8 cellular contexts compared by ENCODE assay signal in the genomic region with DNA sequence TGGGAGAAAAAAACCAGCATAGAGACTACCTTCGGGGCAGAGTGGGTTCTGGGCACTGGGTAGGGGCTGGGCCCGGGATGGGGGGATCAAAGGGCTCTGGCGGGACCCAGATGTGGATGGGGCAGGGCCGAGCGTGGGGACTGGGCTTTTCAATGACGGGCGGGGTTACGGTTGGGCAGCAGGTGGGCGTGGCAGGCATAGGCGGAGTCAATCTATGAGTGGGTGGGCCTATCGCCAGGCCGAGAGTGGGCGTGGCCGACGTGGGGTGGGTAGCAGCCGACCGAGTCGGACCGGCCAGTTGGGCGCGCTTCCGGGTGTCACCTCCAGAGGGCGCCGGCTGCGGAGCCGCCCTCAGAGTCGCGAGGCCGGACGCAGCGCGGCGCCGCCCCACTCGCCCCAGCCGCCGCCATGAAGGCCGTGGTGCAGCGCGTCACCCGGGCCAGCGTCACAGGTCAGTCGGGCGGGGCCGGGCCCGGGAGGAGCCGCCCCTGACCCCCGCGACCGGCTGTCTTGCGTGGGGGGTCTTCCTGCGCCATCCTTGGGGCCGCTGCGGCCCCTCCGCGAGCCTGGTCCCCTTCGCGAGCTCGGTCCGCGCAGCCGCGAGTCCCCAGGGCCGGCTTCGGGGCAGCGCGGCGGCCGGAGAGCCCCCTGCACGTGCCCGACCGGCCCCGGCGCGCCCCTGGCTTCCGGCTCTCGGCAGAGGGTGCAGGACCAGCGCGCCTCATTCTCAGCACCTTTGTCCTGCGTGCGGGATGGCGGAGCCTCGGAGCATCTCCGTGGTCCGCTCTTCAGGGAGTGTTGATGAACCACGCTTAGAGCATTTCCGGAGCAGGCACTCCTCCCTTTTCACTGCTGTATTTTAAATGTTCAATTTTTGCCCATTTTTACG.
DNase-seq lines count a peak whose midpoint lies in the region; ATAC-seq lines count a peak whose summit lies in the region.

A gene with protein sequence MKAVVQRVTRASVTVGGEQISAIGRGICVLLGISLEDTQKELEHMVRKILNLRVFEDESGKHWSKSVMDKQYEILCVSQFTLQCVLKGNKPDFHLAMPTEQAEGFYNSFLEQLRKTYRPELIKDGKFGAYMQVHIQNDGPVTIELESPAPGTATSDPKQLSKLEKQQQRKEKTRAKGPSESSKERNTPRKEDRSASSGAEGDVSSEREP (plus strand): TSS at position 390 of the 889 bp plus-strand sequence. CDS start 19 bp downstream, at position 409.

- peak; percentile 91 for DNase-seq in COLO668 (lab: John Stamatoyannopoulos, UW; ENCODE audit: unreplicated experiment)
- DNase-seq in HK-2 (ENCODE audit: unreplicated experiment), result peak; percentile 94
- peak; percentile 67 for DNase-seq in NCI-H82 treated with DMSO at 0.1 percent for 48 hours (lab: John Stamatoyannopoulos, UW; ENCODE audit: unreplicated experiment)
- DNase-seq in activated CD8-positive, alpha-beta memory T cell treated with anti-CD3 and anti-CD28 coated beads for 1 hour (ENCODE audit: extremely low read depth in 1 of 2, low read depth in 1 of 2), result peak; percentile 55 to 75
- DNase-seq in effector CD4-positive, alpha-beta T cell, result peak; percentile 64
- DNase-seq in medulla oblongata (ENCODE audit: extremely low spot score), result peak; percentile 93
- DNase-seq in stimulated activated CD4-positive, alpha-beta T cell treated with anti-CD3 and anti-CD28 coated beads, TNF-alpha, amount 100 ng/mL, for 48 hours (ENCODE audit: low read depth in 3 of 3), result peak; percentile 82 to 94 (median 83)

- ATAC-seq in GM19455 (IDR thresholded peaks at IDR 0.05; ENCODE audit: unreplicated experiment), result peak; percentile 95

Comparison
In these comparisons a context has a peak if more than half of its experiments do, and no peak if none do; other contexts are left out.
1. Peak in every context shown above with its lines: DNase-seq and ATAC-seq.